In genomic region chr1:240189386-240189989, GRCh38 we compare ENCODE assay signal across 8 cellular contexts.
DNase-seq lines count a peak whose midpoint lies in the region; ATAC-seq and TF ChIP-seq lines count a peak whose summit lies in the region.

No MANE protein-coding gene starts in this region.

- no peaks in the 10 kb centered on the region for H3K9me3 Mint-ChIP-seq in Calu3 (ENCODE audit: low read depth, unreplicated experiment)

- no peak overlapping the region for H3K23ac ChIP-seq in mesenchymal stem cell (ENCODE audit: low read length in 2 of 2)

- H3K18ac ChIP-seq in mesenchymal stem cell (ENCODE audit: low read depth in 1 of 2, low read length in 2 of 2): no peak overlapping the region

- H3K27me3 ChIP-seq in NT2/D1 (ENCODE audit: insufficient read depth, insufficient read length) (peaks cover 14% of the 10 kb centered on the region), mesenchymal stem cell (ENCODE audit: control insufficient read depth in 1 of 2, insufficient read depth in 1 of 2, low read length in 2 of 2) (peaks cover 0 to 8% of the 10 kb centered on the region in 2 experiments)

- no peak overlapping the region for H2BK120ac ChIP-seq in mesenchymal stem cell (ENCODE audit: low read depth, low read length)

- H3K27ac Mint-ChIP-seq in Calu3 (ENCODE audit: unreplicated experiment): peak overlapping the region; percentile 16

- H3K79me1 ChIP-seq in mesenchymal stem cell (replicated peaks; ENCODE audit: low read length, poor library complexity, severe bottlenecking): peaks cover 14% of the 10 kb centered on the region

- H3K27me3 Mint-ChIP-seq in Calu3 (ENCODE audit: unreplicated experiment): peaks cover 25% of the 10 kb centered on the region

- no peaks in the 10 kb centered on the region for H3K36me3 ChIP-seq in NT2/D1 (ENCODE audit: insufficient read depth, insufficient read length, low read length)
- peaks cover 0 to 3% of the 10 kb centered on the region in 2 experiments for H3K36me3 ChIP-seq in mesenchymal stem cell (ENCODE audit: control insufficient read depth in 1 of 2, insufficient read depth in 2 of 2, low read depth in 1 of 2, low read length in 2 of 2)

- H3K4me1 ChIP-seq in NT2/D1 (ENCODE audit: insufficient read depth, insufficient read length) (no peaks in the 10 kb centered on the region), mesenchymal stem cell (ENCODE audit: control insufficient read depth, insufficient read depth, low read depth, low read length) (peaks cover 3% of the 10 kb centered on the region)

- CTCF ChIA-PET in Calu3 (lab: Charles Lee): interaction anchor here (0.8 to 1.1 kb wide), 2 partner anchors 159 to 417 kb away, joined by 3 read pairs; no protein-coding TSS in a partner anchor

- H3K9me3 ChIP-seq in NT2/D1 (ENCODE audit: insufficient read depth, low read length): no peaks in the 10 kb centered on the region
- no peaks in the 10 kb centered on the region for H3K9me3 ChIP-seq in mesenchymal stem cell (ENCODE audit: control insufficient read depth, low read length)

- no peak overlapping the region for H2BK12ac ChIP-seq in mesenchymal stem cell (ENCODE audit: low read length in 2 of 2)

- no TSS peak for BruUV-seq in Calu3 (replicated peaks; lab: Mats Ljungman, UMichigan)

- H3K36me3 Mint-ChIP-seq in Calu3 (ENCODE audit: insufficient read depth, unreplicated experiment): no peaks in the 10 kb centered on the region

- no peak overlapping the region for H2BK15ac ChIP-seq in mesenchymal stem cell (ENCODE audit: low read depth, poor library complexity, severe bottlenecking)

- no peak overlapping the region for H4K8ac ChIP-seq in mesenchymal stem cell (ENCODE audit: low read length)

- H3K4me3 ChIP-seq in NT2/D1 (ENCODE audit: insufficient read length, low read depth) (no peak overlapping the region), cardiac fibroblast (replicated peaks in 1 of 2; ENCODE audit: low read depth in 2 of 2, low read length in 2 of 2) (no peak overlapping the region), mesenchymal stem cell (ENCODE audit: insufficient read depth in 1 of 2, low read depth in 1 of 2, low read length in 2 of 2) (no peak overlapping the region)

- peak; percentile 56 for TF ChIP-seq CTCF in Calu3 (IDR thresholded peaks at IDR 0.05; ENCODE audit: unreplicated experiment)
- peak; percentile 75 for TF ChIP-seq CTCF in cardiac fibroblast (IDR thresholded peaks at IDR 0.05; ENCODE audit: low read depth, low read length)

- DNase-seq in Calu3 (peak; percentile 67), NT2/D1 (ENCODE audit: low read depth, low spot score) (peak; percentile 32), cardiac fibroblast (ENCODE audit: low read depth in 2 of 2) (peak; percentile 41 to 57), mesenchymal stem cell (peak; percentile 48)
- no peak for DNase-seq in activated CD8-positive, alpha-beta memory T cell treated with anti-CD3 and anti-CD28 coated beads for 24 hours
- DNase-seq in stimulated activated naive CD4-positive, alpha-beta T cell treated with Interleukin-2 at 50 U/mL for 16 hours (lab: John Stamatoyannopoulos, UW): no peak

- 62% methylated on average over 4 of the region's 6 CpGs for WGBS in mesenchymal stem cell

- ATAC-seq in GM18519 (IDR thresholded peaks at IDR 0.05; ENCODE audit: low FRiP score, unreplicated experiment) (peak; percentile 82), HG03432 (IDR thresholded peaks at IDR 0.05; ENCODE audit: unreplicated experiment) (peak; percentile 77)

- H3K4me2 ChIP-seq in mesenchymal stem cell (ENCODE audit: low read length, poor library complexity, severe bottlenecking): no peak overlapping the region

- H2BK5ac ChIP-seq in mesenchymal stem cell (ENCODE audit: low read depth, low read length, poor library complexity, severe bottlenecking): no peak overlapping the region

- peak overlapping the region; percentile 83 for H2AK5ac ChIP-seq in mesenchymal stem cell (ENCODE audit: low read length, severe bottlenecking)

- no peak overlapping the region for H4K91ac ChIP-seq in mesenchymal stem cell (ENCODE audit: low read length)

- intact Hi-C loops in Calu3 (cut with micrococcal nuclease; ENCODE audit: unreplicated experiment): loop anchor here (1.0 kb wide), 1 partner anchor 162 kb away; no protein-coding TSS in a partner anchor

- H3K4me1 Mint-ChIP-seq in Calu3 (ENCODE audit: low read depth, unreplicated experiment): peaks cover 9% of the 10 kb centered on the region

- no peak overlapping the region for H3K4ac ChIP-seq in mesenchymal stem cell (ENCODE audit: low read depth in 1 of 2, low read length in 2 of 2)

- no peak overlapping the region for H2AFZ ChIP-seq in mesenchymal stem cell (ENCODE audit: low read depth, low read length)

- H3K27ac ChIP-seq in mesenchymal stem cell (ENCODE audit: low read length, poor library complexity, severe bottlenecking): no peak overlapping the region

- H3K14ac ChIP-seq in mesenchymal stem cell (ENCODE audit: low read length in 2 of 2): no peak overlapping the region

- H3K9ac ChIP-seq in NT2/D1 (ENCODE audit: insufficient read length, low read depth): no peak overlapping the region
- H3K9ac ChIP-seq in mesenchymal stem cell (ENCODE audit: low read length): peak overlapping the region; percentile 59

- peak overlapping the region; percentile 19 for H3K4me3 Mint-ChIP-seq in Calu3 (ENCODE audit: low read depth, unreplicated experiment)

Comparison
In these comparisons a context has a peak if more than half of its experiments do, and no peak if none do; other contexts are left out.
1. DNase-seq: peak in Calu3 (single experiment), NT2/D1 (single experiment), cardiac fibroblast (2 of 2) and mesenchymal stem cell (single experiment); none in activated CD8-positive, alpha-beta memory T cell treated with anti-CD3 and anti-CD28 coated beads for 24 hours (single experiment) and stimulated activated naive CD4-positive, alpha-beta T cell treated with Interleukin-2 at 50 U/mL for 16 hours (single experiment).